Comparison of ENCODE assay signal across 10 cellular contexts in the genomic region with DNA sequence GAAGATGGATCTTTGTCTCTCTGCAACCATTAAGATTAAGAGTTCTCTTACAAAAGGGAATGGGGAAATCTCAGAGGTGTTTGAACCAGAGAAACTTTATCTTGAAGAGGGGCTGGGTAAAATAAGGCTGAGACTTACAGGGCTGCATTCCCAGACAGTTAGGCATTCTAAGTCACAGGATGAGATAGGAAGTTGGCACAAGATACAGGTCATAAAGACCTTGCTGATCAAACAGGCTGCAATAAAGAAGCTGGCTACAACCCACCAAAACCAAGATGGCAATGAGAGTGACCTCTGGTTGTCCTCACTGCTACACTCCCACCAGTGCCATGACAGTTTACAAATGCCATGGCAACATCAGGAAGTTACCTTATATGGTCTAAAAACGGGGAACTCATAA. TPM values are rescaled to one million over a fixed set of nuclear protein-coding genes. Genes with fewer than 3 reads are reported as not detected.
"Had no signal": no experiment of that assay in that cellular context is flagged by ENCODE, and none has a peak within 500 bp of the region (broad histone marks: within the 10 kb centered on the region; RNA-seq: fewer than 3 reads in every experiment).

No MANE protein-coding gene starts in this region.

RNA-seq across cellular contexts. Expression of a gene that starts 21.0 kb away (rescaled TPM):
- total RNA-seq: activated CD4-positive, alpha-beta memory T cell treated with anti-CD3 and anti-CD28 coated beads for 36 hours; activated CD4-positive, alpha-beta T cell treated with anti-CD3 and anti-CD28 coated beads for 36 hours; activated CD8-positive, alpha-beta memory T cell treated with anti-CD3 and anti-CD28 coated beads, Interleukin-2, amount 10 ng/mL, durations not matched to agents 7 days and 5 days; activated naive CD4-positive, alpha-beta T cell treated with anti-CD3 and anti-CD28 coated beads for 36 hours; activated T-helper 2 cell treated with anti-CD3 and anti-CD28 coated beads, Interferon-gamma antibody, Interleukin-2, Interleukin-4, amounts not matched to agents 10 μg/mL and 5 μg/mL and 100 μg/mL, durations not matched to agents 14 hours and 24 hours and 36 hours; epithelial cell of proximal tubule; lung microvascular endothelial cell; mononuclear cell; naive thymus-derived CD8-positive, alpha-beta T cell; tibial nerve had no signal
- polyA plus RNA-seq: naive thymus-derived CD8-positive, alpha-beta T cell had no signal
